ENCODE assay signal across 8 cellular contexts in genomic region chr15:41116116-41116871, GRCh38.
DNase-seq lines count a peak whose midpoint lies in the region; ATAC-seq and FAIRE-seq lines count a peak whose summit lies in the region.

Gene INO80, minus strand, starts transcription at chr15:41116280. Its CDS starts 19,970 bp downstream, at chr15:41096310.

- peak; percentile 85 for FAIRE-seq in islet of Langerhans (lab: Jason Lieb, UNC)

- peak within 1 kb of the TSS; percentile 94 for H3K4me3 Mint-ChIP-seq in central memory CD8-positive, alpha-beta T cell

- H3K36me3 Mint-ChIP-seq in central memory CD8-positive, alpha-beta T cell (ENCODE audit: insufficient read depth) = peaks cover 12% of the 10 kb centered on the region

- H3K4me1 Mint-ChIP-seq in central memory CD8-positive, alpha-beta T cell = peaks cover 25% of the 10 kb centered on the region

- DNase-seq in AG08395 (ENCODE audit: low spot score) (peak; percentile 97), NCI-H446 (lab: John Stamatoyannopoulos, UW) (peak; percentile 93 to 98)
- peak; percentile 87 for DNase-seq in activated CD4-positive, CD25-positive, alpha-beta regulatory T cell treated with anti-CD3 and anti-CD28 coated beads, Interleukin-2, amount 50 U/mL, for 16 hours (ENCODE audit: low read depth, low spot score)
- peak; percentile 92 to 93 for DNase-seq in central memory CD8-positive, alpha-beta T cell (ENCODE audit: low spot score in 2 of 2)
- peak; percentile 96 for DNase-seq in stimulated activated CD4-positive, alpha-beta T cell treated with anti-CD3 and anti-CD28 coated beads, Interleukin-12 subunit alpha, Interleukin-12 subunit beta, amount 100 ng/mL, for 4 hours

- no peaks in the 10 kb centered on the region for H3K27me3 Mint-ChIP-seq in central memory CD8-positive, alpha-beta T cell

- ATAC-seq in GM19023 (IDR thresholded peaks at IDR 0.05; ENCODE audit: unreplicated experiment) (peak; percentile 74), HG03280 (IDR thresholded peaks at IDR 0.05; ENCODE audit: unreplicated experiment) (peak; percentile 77)
- ATAC-seq in central memory CD8-positive, alpha-beta T cell (replicated peaks; ENCODE audit: extremely low read depth, poor library complexity, severe bottlenecking) = peak; percentile 78

- no peaks in the 10 kb centered on the region for H3K9me3 Mint-ChIP-seq in central memory CD8-positive, alpha-beta T cell

- H3K27ac Mint-ChIP-seq in central memory CD8-positive, alpha-beta T cell (ENCODE audit: low read depth) = peak within 1 kb of the TSS; percentile 99

Comparison
In these comparisons a context has a peak if more than half of its experiments do, and no peak if none do; other contexts are left out.
1. Peak in every context shown above with its lines: DNase-seq and ATAC-seq.